In the genomic region with DNA sequence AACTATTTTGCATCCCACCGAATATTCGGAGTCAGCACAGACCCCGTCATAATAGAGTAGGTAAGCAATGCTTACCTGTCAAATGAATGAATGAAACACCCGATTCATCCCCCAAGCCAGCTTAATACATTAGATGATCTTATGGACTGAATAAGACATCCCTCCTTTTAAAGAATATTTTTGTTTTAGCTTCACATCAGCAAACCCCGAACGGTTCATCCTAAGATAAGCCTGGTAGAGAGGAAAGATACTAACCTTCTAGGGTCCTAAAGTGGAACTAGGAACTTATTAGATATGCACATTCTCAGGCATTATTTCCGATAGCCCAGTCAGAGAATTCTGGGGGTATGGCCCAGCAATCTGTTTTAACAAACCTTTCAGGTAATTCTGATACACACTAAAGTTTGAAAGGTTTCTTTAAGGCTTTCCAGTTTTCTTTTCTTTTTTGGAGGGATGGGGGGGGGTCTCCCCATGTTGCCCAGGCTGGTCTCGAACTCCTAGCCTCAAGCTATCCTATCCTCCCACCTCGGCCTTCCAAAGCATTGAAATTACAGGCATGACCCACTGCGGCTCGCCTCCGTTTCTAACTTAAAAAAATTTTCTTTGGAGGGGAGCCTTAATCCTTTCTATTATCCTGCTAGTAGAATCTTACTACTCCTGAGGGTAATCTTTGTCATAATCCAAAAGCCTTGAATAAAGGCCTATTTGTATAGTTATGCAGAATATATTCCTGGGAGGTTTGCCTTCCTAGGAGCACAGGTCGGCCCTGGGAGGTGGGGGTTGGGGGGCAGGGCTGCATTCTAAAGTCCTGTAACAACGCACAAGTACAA, we compare ENCODE assay signal across 1 cellular context.
TF ChIP-seq lines count a peak whose summit lies in the region.

No MANE protein-coding gene starts in this region.

TF ChIP-seq in GM23338, 12 proteins besides CTCF, POLR2A, EP300 and RAD21 (continued from another document):
- TF ChIP-seq, protein P1, sequence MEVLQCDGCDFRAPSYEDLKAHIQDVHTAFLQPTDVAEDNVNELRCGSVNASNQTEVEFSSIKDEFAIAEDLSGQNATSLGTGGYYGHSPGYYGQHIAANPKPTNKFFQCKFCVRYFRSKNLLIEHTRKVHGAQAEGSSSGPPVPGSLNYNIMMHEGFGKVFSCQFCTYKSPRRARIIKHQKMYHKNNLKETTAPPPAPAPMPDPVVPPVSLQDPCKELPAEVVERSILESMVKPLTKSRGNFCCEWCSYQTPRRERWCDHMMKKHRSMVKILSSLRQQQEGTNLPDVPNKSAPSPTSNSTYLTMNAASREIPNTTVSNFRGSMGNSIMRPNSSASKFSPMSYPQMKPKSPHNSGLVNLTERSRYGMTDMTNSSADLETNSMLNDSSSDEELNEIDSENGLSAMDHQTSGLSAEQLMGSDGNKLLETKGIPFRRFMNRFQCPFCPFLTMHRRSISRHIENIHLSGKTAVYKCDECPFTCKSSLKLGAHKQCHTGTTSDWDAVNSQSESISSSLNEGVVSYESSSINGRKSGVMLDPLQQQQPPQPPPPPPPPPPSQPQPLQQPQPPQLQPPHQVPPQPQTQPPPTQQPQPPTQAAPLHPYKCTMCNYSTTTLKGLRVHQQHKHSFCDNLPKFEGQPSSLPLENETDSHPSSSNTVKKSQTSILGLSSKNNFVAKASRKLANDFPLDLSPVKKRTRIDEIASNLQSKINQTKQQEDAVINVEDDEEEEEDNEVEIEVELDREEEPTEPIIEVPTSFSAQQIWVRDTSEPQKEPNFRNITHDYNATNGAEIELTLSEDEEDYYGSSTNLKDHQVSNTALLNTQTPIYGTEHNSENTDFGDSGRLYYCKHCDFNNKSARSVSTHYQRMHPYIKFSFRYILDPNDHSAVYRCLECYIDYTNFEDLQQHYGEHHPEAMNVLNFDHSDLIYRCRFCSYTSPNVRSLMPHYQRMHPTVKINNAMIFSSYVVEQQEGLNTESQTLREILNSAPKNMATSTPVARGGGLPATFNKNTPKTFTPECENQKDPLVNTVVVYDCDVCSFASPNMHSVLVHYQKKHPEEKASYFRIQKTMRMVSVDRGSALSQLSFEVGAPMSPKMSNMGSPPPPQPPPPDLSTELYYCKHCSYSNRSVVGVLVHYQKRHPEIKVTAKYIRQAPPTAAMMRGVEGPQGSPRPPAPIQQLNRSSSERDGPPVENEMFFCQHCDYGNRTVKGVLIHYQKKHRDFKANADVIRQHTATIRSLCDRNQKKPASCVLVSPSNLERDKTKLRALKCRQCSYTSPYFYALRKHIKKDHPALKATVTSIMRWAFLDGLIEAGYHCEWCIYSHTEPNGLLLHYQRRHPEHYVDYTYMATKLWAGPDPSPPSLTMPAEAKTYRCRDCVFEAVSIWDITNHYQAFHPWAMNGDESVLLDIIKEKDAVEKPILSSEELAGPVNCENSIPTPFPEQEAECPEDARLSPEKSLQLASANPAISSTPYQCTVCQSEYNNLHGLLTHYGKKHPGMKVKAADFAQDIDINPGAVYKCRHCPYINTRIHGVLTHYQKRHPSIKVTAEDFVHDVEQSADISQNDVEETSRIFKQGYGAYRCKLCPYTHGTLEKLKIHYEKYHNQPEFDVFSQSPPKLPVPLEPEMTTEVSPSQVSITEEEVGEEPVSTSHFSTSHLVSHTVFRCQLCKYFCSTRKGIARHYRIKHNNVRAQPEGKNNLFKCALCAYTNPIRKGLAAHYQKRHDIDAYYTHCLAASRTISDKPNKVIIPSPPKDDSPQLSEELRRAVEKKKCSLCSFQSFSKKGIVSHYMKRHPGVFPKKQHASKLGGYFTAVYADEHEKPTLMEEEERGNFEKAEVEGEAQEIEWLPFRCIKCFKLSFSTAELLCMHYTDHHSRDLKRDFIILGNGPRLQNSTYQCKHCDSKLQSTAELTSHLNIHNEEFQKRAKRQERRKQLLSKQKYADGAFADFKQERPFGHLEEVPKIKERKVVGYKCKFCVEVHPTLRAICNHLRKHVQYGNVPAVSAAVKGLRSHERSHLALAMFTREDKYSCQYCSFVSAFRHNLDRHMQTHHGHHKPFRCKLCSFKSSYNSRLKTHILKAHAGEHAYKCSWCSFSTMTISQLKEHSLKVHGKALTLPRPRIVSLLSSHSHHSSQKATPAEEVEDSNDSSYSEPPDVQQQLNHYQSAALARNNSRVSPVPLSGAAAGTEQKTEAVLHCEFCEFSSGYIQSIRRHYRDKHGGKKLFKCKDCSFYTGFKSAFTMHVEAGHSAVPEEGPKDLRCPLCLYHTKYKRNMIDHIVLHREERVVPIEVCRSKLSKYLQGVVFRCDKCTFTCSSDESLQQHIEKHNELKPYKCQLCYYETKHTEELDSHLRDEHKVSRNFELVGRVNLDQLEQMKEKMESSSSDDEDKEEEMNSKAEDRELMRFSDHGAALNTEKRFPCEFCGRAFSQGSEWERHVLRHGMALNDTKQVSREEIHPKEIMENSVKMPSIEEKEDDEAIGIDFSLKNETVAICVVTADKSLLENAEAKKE (CRISPR knock-in tag; IDR thresholded peaks at IDR 0.05), result no peak
- no peak for TF ChIP-seq EZH2 (IDR thresholded peaks at IDR 0.05; ENCODE audit: low read depth, unreplicated experiment)
- no peak for TF ChIP-seq ZNF331 (CRISPR knock-in tag; IDR thresholded peaks at IDR 0.05; ENCODE audit: low read depth)
- no peak for TF ChIP-seq ZNF114 (CRISPR knock-in tag; IDR thresholded peaks at IDR 0.05)
